Comparison of ENCODE assay signal across 34 cellular contexts in the genomic region with DNA sequence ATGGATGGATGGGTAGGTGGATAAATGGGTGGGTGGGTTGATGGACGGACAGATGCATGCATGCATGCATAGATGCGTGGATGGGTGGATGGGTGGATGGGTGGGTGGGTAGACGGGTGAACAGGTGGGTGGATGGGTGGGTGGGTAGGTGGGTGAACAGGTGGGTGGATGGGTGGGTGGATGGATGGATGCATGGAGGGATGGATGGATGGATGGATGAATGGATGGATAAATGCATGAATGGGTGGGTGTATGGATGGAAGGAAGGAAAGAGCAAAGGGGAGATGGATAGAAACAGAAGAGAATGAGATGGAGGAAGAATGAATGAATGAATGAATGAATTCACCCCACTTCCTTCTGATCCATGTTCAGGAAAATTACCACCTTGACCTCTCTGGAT.
DNase-seq lines count a peak whose midpoint lies in the region; ATAC-seq, FAIRE-seq and TF ChIP-seq lines count a peak whose summit lies in the region.
"Had no signal": no experiment of that assay in that cellular context is flagged by ENCODE, and none has a peak within 500 bp of the region (broad histone marks: within the 10 kb centered on the region; RNA-seq: fewer than 3 reads in every experiment).

No MANE protein-coding gene starts in this region.

- POLR2A ChIA-PET in HEK293 (lab: Yijun Ruan, JAX): no interaction called here
- POLR2A ChIA-PET in CD8-positive, alpha-beta T cell (lab: Charles Lee): no interaction called here

- H3K27ac ChIP-seq in HEK293 (ENCODE audit: extremely low read depth, low read depth, low read length) (no peak overlapping the region), VCaP (peak overlapping the region; percentile 39; the same call in 1 of the 2 replicates)
- H3K27ac ChIP-seq in CD8-positive, alpha-beta T cell (ENCODE audit: low read depth, low read length): no peak overlapping the region
- H3K27ac ChIP-seq: 22Rv1; A549; BLaER1; BLaER1 treated with 17β-estradiol and CSF1 and Interleukin-3, amounts not matched to agents 10 nM and 100 nM; C4-2B had no signal

- H3K4me1 Mint-ChIP-seq in CD8-positive, alpha-beta T cell (ENCODE audit: low read depth): no peaks in the 10 kb centered on the region
- H3K4me1 Mint-ChIP-seq: B cell; CD14-positive monocyte; CD4-positive, alpha-beta memory T cell; CD4-positive, CD25-positive, alpha-beta regulatory T cell; CD8-positive, alpha-beta memory T cell had no signal

- no peak for ATAC-seq in CD8-positive, alpha-beta T cell
- no peak for ATAC-seq in HG03196 (IDR thresholded peaks at IDR 0.05; ENCODE audit: unreplicated experiment)

- CTCF ChIA-PET in HEK293 (lab: Yijun Ruan, JAX): interaction anchor here (0.7 to 1.8 kb wide), 3 partner anchors 24 to 589 kb away, joined by 3 to 6 read pairs (median 4); no protein-coding TSS in a partner anchor
- CTCF ChIA-PET in CD8-positive, alpha-beta T cell (lab: Charles Lee): no interaction called here

- H3K4me3 ChIP-seq in HEK293 (ENCODE audit: low read depth, low read length): no peak overlapping the region
- no peak overlapping the region for H3K4me3 ChIP-seq in CD8-positive, alpha-beta T cell (ENCODE audit: low read depth, low read length)
- H3K4me3 ChIP-seq: A549; BLaER1; BLaER1 treated with 17β-estradiol and CSF1 and Interleukin-3, amounts not matched to agents 10 nM and 100 nM had no signal

- DNase-seq in mesenteric fat pad (ENCODE audit: low spot score) (peak; percentile 41), GM19239 (ENCODE audit: insufficient read length, low spot score) (no peak)
- no peak for DNase-seq in CD8-positive, alpha-beta T cell
- DNase-seq: 8988T; ACHN; AML-193; BE2C; C1 segment of cervical spinal cord; Caco-2; Calu3; CD4-positive, alpha-beta memory T cell; CD4-positive, alpha-beta T cell; CD4-positive, CD25-positive, alpha-beta regulatory T cell; CD8-positive, alpha-beta memory T cell; COR-L47; DMS 273 treated with DMSO at 0.1 percent for 48 hours; DMS153; DMS53; DMS79; DMS79 treated with DMSO at 0.1 percent for 48 hours; DND-41; EL had no signal

- peaks cover 8% of the 10 kb centered on the region for H3K9me3 Mint-ChIP-seq in CD8-positive, alpha-beta T cell

- H3K4me1 ChIP-seq in HEK293 (ENCODE audit: control insufficient read depth, insufficient read depth, low read length): no peaks in the 10 kb centered on the region
- no peaks in the 10 kb centered on the region for H3K4me1 ChIP-seq in CD8-positive, alpha-beta T cell (ENCODE audit: insufficient read depth, low read length)
- H3K4me1 ChIP-seq: A549; BE2C; BLaER1; BLaER1 treated with 17β-estradiol and CSF1 and Interleukin-3, amounts not matched to agents 10 nM and 100 nM; Caco-2 had no signal

- H3K27me3 Mint-ChIP-seq in CD8-positive, alpha-beta T cell (ENCODE audit: low read depth): no peaks in the 10 kb centered on the region
- H3K27me3 Mint-ChIP-seq: CD4-positive, alpha-beta T cell; CD4-positive, CD25-positive, alpha-beta regulatory T cell had no signal

- no peaks in the 10 kb centered on the region for H3K9me3 ChIP-seq in HEK293 (ENCODE audit: control insufficient read depth, insufficient read depth, low read depth, low read length)
- H3K9me3 ChIP-seq in CD8-positive, alpha-beta T cell (ENCODE audit: low read length): peaks cover 5% of the 10 kb centered on the region
- H3K9me3 ChIP-seq: BE2C had no signal

- no peaks in the 10 kb centered on the region for H3K36me3 ChIP-seq in HEK293 (ENCODE audit: control insufficient read depth in 2 of 2, insufficient read depth in 1 of 2, low read length in 2 of 2)
- no peaks in the 10 kb centered on the region for H3K36me3 ChIP-seq in CD8-positive, alpha-beta T cell (ENCODE audit: insufficient read depth, low read length)
- H3K36me3 ChIP-seq: BE2C, BLaER1 had no signal

- H3K27me3 ChIP-seq in CD8-positive, alpha-beta T cell (ENCODE audit: insufficient read depth, low read length): no peaks in the 10 kb centered on the region
- H3K27me3 ChIP-seq: BE2C; BLaER1; BLaER1 treated with 17β-estradiol and CSF1 and Interleukin-3, amounts not matched to agents 10 nM and 100 nM had no signal

- TF ChIP-seq CTCF in HEK293 (tag by site-specific recombination; IDR thresholded peaks at IDR 0.05) (no peak), VCaP (conservative IDR thresholded peaks at IDR 0.05) (no peak)
- TF ChIP-seq CTCF in CD8-positive, alpha-beta T cell (IDR thresholded peaks at IDR 0.05): no peak

- intact Hi-C loops in CD8-positive, alpha-beta T cell (cut with DNase I, micrococcal nuclease): no loop called here

- no peak for FAIRE-seq in GM19239 (lab: Jason Lieb, UNC)
- FAIRE-seq: A204.1, A549, D721Med had no signal

- H3K36me3 Mint-ChIP-seq in CD8-positive, alpha-beta T cell: no peaks in the 10 kb centered on the region
- H3K36me3 Mint-ChIP-seq: CD14-positive monocyte; CD8-positive, alpha-beta memory T cell had no signal

- no peak overlapping the region for H3K4me3 Mint-ChIP-seq in CD8-positive, alpha-beta T cell
- H3K4me3 Mint-ChIP-seq: B cell; CD14-positive monocyte; CD4-positive, alpha-beta memory T cell; CD4-positive, alpha-beta T cell; CD4-positive, CD25-positive, alpha-beta regulatory T cell; CD8-positive, alpha-beta memory T cell had no signal

- H3K27ac Mint-ChIP-seq in CD8-positive, alpha-beta T cell: no peak overlapping the region
- H3K27ac Mint-ChIP-seq: B cell; CD14-positive monocyte; CD4-positive, alpha-beta memory T cell; CD4-positive, alpha-beta T cell had no signal

TF ChIP-seq in HEK293, 187 proteins besides CTCF, POLR2A, EP300 and RAD21:
- TF ChIP-seq ZNF830 (tag by site-specific recombination; IDR thresholded peaks at IDR 0.05; ENCODE audit: low read depth): no peak
- no peak for TF ChIP-seq SCRT2 (tag by site-specific recombination; IDR thresholded peaks at IDR 0.05)
- 0 out of 2 replicates have a peak, but pooled peaks have one; percentile 17 for TF ChIP-seq ZNF366 (tag by site-specific recombination; conservative IDR thresholded peaks at IDR 0.05)
- TF ChIP-seq ZNF433 (tag by site-specific recombination; IDR thresholded peaks at IDR 0.05; ENCODE audit: low read depth): no peak
- TF ChIP-seq ZFHX2 (tag by site-specific recombination; conservative IDR thresholded peaks at IDR 0.05): peak; percentile 59
- TF ChIP-seq, protein P1, sequence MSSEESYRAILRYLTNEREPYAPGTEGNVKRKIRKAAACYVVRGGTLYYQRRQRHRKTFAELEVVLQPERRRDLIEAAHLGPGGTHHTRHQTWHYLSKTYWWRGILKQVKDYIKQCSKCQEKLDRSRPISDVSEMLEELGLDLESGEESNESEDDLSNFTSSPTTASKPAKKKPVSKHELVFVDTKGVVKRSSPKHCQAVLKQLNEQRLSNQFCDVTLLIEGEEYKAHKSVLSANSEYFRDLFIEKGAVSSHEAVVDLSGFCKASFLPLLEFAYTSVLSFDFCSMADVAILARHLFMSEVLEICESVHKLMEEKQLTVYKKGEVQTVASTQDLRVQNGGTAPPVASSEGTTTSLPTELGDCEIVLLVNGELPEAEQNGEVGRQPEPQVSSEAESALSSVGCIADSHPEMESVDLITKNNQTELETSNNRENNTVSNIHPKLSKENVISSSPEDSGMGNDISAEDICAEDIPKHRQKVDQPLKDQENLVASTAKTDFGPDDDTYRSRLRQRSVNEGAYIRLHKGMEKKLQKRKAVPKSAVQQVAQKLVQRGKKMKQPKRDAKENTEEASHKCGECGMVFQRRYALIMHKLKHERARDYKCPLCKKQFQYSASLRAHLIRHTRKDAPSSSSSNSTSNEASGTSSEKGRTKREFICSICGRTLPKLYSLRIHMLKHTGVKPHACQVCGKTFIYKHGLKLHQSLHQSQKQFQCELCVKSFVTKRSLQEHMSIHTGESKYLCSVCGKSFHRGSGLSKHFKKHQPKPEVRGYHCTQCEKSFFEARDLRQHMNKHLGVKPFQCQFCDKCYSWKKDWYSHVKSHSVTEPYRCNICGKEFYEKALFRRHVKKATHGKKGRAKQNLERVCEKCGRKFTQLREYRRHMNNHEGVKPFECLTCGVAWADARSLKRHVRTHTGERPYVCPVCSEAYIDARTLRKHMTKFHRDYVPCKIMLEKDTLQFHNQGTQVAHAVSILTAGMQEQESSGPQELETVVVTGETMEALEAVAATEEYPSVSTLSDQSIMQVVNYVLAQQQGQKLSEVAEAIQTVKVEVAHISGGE (tag by site-specific recombination; conservative IDR thresholded peaks at IDR 0.05; ENCODE audit: low read depth): no peak
- TF ChIP-seq EGR2 (tag by site-specific recombination; IDR thresholded peaks at IDR 0.05; ENCODE audit: low read depth): peak; percentile 80
